Comparison of ENCODE assay signal across 1 cellular context in genomic region chr17:48997103-48997826, GRCh38.
TF ChIP-seq lines count a peak whose summit lies in the region.

Gene IGF2BP1, plus strand, starts transcription at chr17:48997385. Its CDS starts 361 bp downstream, at chr17:48997746.

TF ChIP-seq in K562, 482 proteins besides CTCF, POLR2A, EP300 and RAD21 (continued from another document and continues in another):
- TF ChIP-seq ZBTB7A (IDR thresholded peaks at IDR 0.05; ENCODE audit: borderline replicate concordance, control insufficient read depth, low read depth, low read length) = peak; percentile 99
- no peak for TF ChIP-seq CCNT2 (IDR thresholded peaks at IDR 0.05; ENCODE audit: borderline replicate concordance, extremely low read depth, insufficient read length, low read depth, low read length)
- TF ChIP-seq HEY1 (CRISPR knock-in tag; IDR thresholded peaks at IDR 0.05; ENCODE audit: borderline replicate concordance) = no peak
- no peak for TF ChIP-seq NBN (IDR thresholded peaks at IDR 0.05; ENCODE audit: low read depth)
- no peak for TF ChIP-seq SREBF1 (IDR thresholded peaks at IDR 0.05; ENCODE audit: borderline replicate concordance, low read depth, low read length)
- TF ChIP-seq USF2 (CRISPR knock-in tag; IDR thresholded peaks at IDR 0.05) = no peak
- TF ChIP-seq COPS2 (conservative IDR thresholded peaks at IDR 0.05) = no peak
- TF ChIP-seq SRSF3 (IDR thresholded peaks at IDR 0.05; ENCODE audit: insufficient read depth, low read length) = 0 out of 2 replicates have a peak, but pooled peaks have one; percentile 75
- TF ChIP-seq MEIS2 (IDR thresholded peaks at IDR 0.05; ENCODE audit: partially characterized antibody) = no peak
- TF ChIP-seq NCOA4 (IDR thresholded peaks at IDR 0.05; ENCODE audit: partially characterized antibody) = no peak
- no peak for TF ChIP-seq HDAC2 (IDR thresholded peaks at IDR 0.05)
- TF ChIP-seq KDM1A (IDR thresholded peaks at IDR 0.05) = no peak
- TF ChIP-seq ZNF76 (CRISPR knock-in tag; IDR thresholded peaks at IDR 0.05; ENCODE audit: borderline replicate concordance) = no peak
- TF ChIP-seq, protein P1, sequence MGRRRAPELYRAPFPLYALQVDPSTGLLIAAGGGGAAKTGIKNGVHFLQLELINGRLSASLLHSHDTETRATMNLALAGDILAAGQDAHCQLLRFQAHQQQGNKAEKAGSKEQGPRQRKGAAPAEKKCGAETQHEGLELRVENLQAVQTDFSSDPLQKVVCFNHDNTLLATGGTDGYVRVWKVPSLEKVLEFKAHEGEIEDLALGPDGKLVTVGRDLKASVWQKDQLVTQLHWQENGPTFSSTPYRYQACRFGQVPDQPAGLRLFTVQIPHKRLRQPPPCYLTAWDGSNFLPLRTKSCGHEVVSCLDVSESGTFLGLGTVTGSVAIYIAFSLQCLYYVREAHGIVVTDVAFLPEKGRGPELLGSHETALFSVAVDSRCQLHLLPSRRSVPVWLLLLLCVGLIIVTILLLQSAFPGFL (CRISPR knock-in tag; IDR thresholded peaks at IDR 0.05) = no peak
- TF ChIP-seq MEF2A (IDR thresholded peaks at IDR 0.05; ENCODE audit: control insufficient read depth, low read depth, low read length) = no peak
- no peak; the same call in 1 of the 2 replicates for TF ChIP-seq CHD2 (IDR thresholded peaks at IDR 0.05; ENCODE audit: low read depth, low read length)
- TF ChIP-seq ZNF696 (CRISPR knock-in tag; conservative IDR thresholded peaks at IDR 0.05) = no peak
- no peak for TF ChIP-seq FOXA3 (CRISPR knock-in tag; conservative IDR thresholded peaks at IDR 0.05 in 1 of 2, IDR thresholded peaks at IDR 0.05 in 1 of 2)
- no peak for TF ChIP-seq STAT5B (CRISPR knock-in tag; IDR thresholded peaks at IDR 0.05)
- TF ChIP-seq KLF1 (tag; IDR thresholded peaks at IDR 0.05) = no peak
- TF ChIP-seq MTA2 (IDR thresholded peaks at IDR 0.05; ENCODE audit: low read depth) = no peak
- TF ChIP-seq GTF2B (IDR thresholded peaks at IDR 0.05; ENCODE audit: extremely low read depth, insufficient read length) = no peak
- no peak for TF ChIP-seq ZNF740 (CRISPR knock-in tag; IDR thresholded peaks at IDR 0.05)
- 0 out of 4 replicates have a peak, but pooled peaks of 1 of the 2 experiments have one; percentile 25 for TF ChIP-seq ZNF740 (tag; IDR thresholded peaks at IDR 0.05)
- TF ChIP-seq, protein P2, sequence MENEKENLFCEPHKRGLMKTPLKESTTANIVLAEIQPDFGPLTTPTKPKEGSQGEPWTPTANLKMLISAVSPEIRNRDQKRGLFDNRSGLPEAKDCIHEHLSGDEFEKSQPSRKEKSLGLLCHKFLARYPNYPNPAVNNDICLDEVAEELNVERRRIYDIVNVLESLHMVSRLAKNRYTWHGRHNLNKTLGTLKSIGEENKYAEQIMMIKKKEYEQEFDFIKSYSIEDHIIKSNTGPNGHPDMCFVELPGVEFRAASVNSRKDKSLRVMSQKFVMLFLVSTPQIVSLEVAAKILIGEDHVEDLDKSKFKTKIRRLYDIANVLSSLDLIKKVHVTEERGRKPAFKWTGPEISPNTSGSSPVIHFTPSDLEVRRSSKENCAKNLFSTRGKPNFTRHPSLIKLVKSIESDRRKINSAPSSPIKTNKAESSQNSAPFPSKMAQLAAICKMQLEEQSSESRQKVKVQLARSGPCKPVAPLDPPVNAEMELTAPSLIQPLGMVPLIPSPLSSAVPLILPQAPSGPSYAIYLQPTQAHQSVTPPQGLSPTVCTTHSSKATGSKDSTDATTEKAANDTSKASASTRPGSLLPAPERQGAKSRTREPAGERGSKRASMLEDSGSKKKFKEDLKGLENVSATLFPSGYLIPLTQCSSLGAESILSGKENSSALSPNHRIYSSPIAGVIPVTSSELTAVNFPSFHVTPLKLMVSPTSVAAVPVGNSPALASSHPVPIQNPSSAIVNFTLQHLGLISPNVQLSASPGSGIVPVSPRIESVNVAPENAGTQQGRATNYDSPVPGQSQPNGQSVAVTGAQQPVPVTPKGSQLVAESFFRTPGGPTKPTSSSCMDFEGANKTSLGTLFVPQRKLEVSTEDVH (IDR thresholded peaks at IDR 0.05; ENCODE audit: low read depth, partially characterized antibody) = no peak
- no peak for TF ChIP-seq OTX1 (CRISPR knock-in tag; IDR thresholded peaks at IDR 0.05)
- peak; percentile 70 for TF ChIP-seq TAF1 (IDR thresholded peaks at IDR 0.05; ENCODE audit: control insufficient read depth, extremely low read depth, insufficient read depth, low read length, severe bottlenecking)
- TF ChIP-seq, protein P3, sequence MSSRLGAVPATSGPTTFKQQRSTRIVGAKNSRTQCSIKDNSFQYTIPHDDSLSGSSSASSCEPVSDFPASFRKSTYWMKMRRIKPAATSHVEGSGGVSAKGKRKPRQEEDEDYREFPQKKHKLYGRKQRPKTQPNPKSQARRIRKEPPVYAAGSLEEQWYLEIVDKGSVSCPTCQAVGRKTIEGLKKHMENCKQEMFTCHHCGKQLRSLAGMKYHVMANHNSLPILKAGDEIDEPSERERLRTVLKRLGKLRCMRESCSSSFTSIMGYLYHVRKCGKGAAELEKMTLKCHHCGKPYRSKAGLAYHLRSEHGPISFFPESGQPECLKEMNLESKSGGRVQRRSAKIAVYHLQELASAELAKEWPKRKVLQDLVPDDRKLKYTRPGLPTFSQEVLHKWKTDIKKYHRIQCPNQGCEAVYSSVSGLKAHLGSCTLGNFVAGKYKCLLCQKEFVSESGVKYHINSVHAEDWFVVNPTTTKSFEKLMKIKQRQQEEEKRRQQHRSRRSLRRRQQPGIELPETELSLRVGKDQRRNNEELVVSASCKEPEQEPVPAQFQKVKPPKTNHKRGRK (tag; IDR thresholded peaks at IDR 0.05) = no peak
- TF ChIP-seq ZNF639 (CRISPR knock-in tag; conservative IDR thresholded peaks at IDR 0.05 in 1 of 2, IDR thresholded peaks at IDR 0.05 in 1 of 2) = peak in 1 of 2 experiments; percentile 48; a peak in 1 of 4 replicates
- TF ChIP-seq DIDO1 (tag; IDR thresholded peaks at IDR 0.05; ENCODE audit: low read depth) = no peak
- no peak for TF ChIP-seq ZBED1 (IDR thresholded peaks at IDR 0.05)
- no peak for TF ChIP-seq HMG20A (CRISPR knock-in tag; conservative IDR thresholded peaks at IDR 0.05)
- TF ChIP-seq SAP30 (IDR thresholded peaks at IDR 0.05; ENCODE audit: borderline replicate concordance, insufficient read depth, low read depth, low read length, poor library complexity, severe bottlenecking) = peak; percentile 62
- no peak for TF ChIP-seq ZNF561 (CRISPR knock-in tag; conservative IDR thresholded peaks at IDR 0.05)
- peak; percentile 96 for TF ChIP-seq ZNF384 (IDR thresholded peaks at IDR 0.05; ENCODE audit: low read depth, low read length)
- TF ChIP-seq JUNB (CRISPR knock-in tag; conservative IDR thresholded peaks at IDR 0.05) = no peak
- TF ChIP-seq NR0B1 (IDR thresholded peaks at IDR 0.05; ENCODE audit: partially characterized antibody) = no peak
- TF ChIP-seq SMAD1 (IDR thresholded peaks at IDR 0.05; ENCODE audit: low read depth, low read length, partially characterized antibody) = no peak
- no peak for TF ChIP-seq THRA (IDR thresholded peaks at IDR 0.05)
- TF ChIP-seq NELFE (IDR thresholded peaks at IDR 0.05; ENCODE audit: insufficient read depth, insufficient read length) = no peak
- TF ChIP-seq GTF2E2 (tag; IDR thresholded peaks at IDR 0.05) = peak; percentile 23; the same call in 1 of the 2 replicates
- TF ChIP-seq STAG1 (CRISPR knock-in tag; IDR thresholded peaks at IDR 0.05; ENCODE audit: borderline replicate concordance) = peak; percentile 14; the same call in 1 of the 2 replicates
- no peak for TF ChIP-seq ZC3H8 (IDR thresholded peaks at IDR 0.05)
- no peak for TF ChIP-seq SMARCC2 (IDR thresholded peaks at IDR 0.05; ENCODE audit: low read depth)
- TF ChIP-seq POLR2AphosphoS5 (IDR thresholded peaks at IDR 0.05; ENCODE audit: control insufficient read depth, insufficient read depth, low read depth, low read length) = peak; percentile 53; the same call in 1 of the 2 replicates
- no peak for TF ChIP-seq ZNF282 (CRISPR knock-in tag; IDR thresholded peaks at IDR 0.05)
- no peak for TF ChIP-seq DMBX1 (CRISPR knock-in tag; IDR thresholded peaks at IDR 0.05; ENCODE audit: borderline replicate concordance)
- no peak for TF ChIP-seq HCFC1 (IDR thresholded peaks at IDR 0.05; ENCODE audit: low read depth, low read length)
- TF ChIP-seq, protein P4, sequence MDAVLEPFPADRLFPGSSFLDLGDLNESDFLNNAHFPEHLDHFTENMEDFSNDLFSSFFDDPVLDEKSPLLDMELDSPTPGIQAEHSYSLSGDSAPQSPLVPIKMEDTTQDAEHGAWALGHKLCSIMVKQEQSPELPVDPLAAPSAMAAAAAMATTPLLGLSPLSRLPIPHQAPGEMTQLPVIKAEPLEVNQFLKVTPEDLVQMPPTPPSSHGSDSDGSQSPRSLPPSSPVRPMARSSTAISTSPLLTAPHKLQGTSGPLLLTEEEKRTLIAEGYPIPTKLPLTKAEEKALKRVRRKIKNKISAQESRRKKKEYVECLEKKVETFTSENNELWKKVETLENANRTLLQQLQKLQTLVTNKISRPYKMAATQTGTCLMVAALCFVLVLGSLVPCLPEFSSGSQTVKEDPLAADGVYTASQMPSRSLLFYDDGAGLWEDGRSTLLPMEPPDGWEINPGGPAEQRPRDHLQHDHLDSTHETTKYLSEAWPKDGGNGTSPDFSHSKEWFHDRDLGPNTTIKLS (IDR thresholded peaks at IDR 0.05; ENCODE audit: borderline replicate concordance, low read depth) = no peak
- TF ChIP-seq XRCC3 (IDR thresholded peaks at IDR 0.05) = no peak
- TF ChIP-seq CBX8 (IDR thresholded peaks at IDR 0.05; ENCODE audit: borderline replicate concordance, extremely low read depth, low read depth, low read length, poor library complexity, severe bottlenecking) = no peak
- no peak for TF ChIP-seq CEBPG (CRISPR knock-in tag; IDR thresholded peaks at IDR 0.05)
- no peak for TF ChIP-seq CEBPG (tag; conservative IDR thresholded peaks at IDR 0.05 in 1 of 2, IDR thresholded peaks at IDR 0.05 in 1 of 2)
- no peak for TF ChIP-seq CBFA2T2 (conservative IDR thresholded peaks at IDR 0.05)
- no peak for TF ChIP-seq MTA1 (IDR thresholded peaks at IDR 0.05; ENCODE audit: borderline replicate concordance)
- no peak for TF ChIP-seq SLC30A9 (CRISPR knock-in tag; IDR thresholded peaks at IDR 0.05)
- TF ChIP-seq GTF2F1 (IDR thresholded peaks at IDR 0.05; ENCODE audit: low read depth, low read length) = no peak
- no peak for TF ChIP-seq ASH1L (IDR thresholded peaks at IDR 0.05; ENCODE audit: borderline replicate concordance, low read depth, partially characterized antibody)
- no peak for TF ChIP-seq ARNT (IDR thresholded peaks at IDR 0.05)
- TF ChIP-seq U2AF2 (optimal IDR thresholded peaks at IDR 0.05; ENCODE audit: low read depth, low read length) = no peak
- no peak for TF ChIP-seq JUN (IDR thresholded peaks at IDR 0.05; ENCODE audit: borderline replicate concordance, low read depth, low read length)
- TF ChIP-seq JUN (CRISPR knock-in tag; IDR thresholded peaks at IDR 0.05; ENCODE audit: borderline replicate concordance) = no peak
- no peak for TF ChIP-seq ZNF584 (CRISPR knock-in tag; IDR thresholded peaks at IDR 0.05; ENCODE audit: low read depth)
- peak; percentile 60 for TF ChIP-seq FIP1L1 (IDR thresholded peaks at IDR 0.05; ENCODE audit: low read depth, low read length, poor library complexity, severe bottlenecking)
- TF ChIP-seq TAF7 (tag; IDR thresholded peaks at IDR 0.05) = no peak
- no peak for TF ChIP-seq BACH1 (tag; IDR thresholded peaks at IDR 0.05)
